In the genomic region with DNA sequence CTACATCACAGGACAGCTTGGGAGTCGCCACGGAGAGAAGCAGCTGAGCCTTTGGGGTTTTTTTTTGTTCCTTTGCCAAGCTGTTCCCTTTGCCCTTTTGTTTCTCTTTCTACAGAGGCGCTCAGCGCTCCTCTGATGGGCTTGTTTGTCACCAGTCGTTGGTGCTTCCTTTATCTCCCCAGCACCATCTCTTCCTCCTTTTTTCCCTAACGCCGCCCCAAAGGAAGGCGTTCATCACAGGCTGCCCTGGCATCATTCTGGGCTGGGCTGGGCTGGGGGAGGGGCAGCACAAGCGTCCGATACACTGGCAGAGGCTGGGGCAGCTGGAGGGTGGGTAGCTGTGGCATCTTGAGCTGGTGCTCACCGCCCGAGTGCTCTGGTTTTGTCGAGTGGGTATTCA, we compare ENCODE assay signal across 1 cellular context.
TF ChIP-seq lines count a peak whose summit lies in the region.

No MANE protein-coding gene starts in this region.

TF ChIP-seq in HepG2, 621 proteins besides CTCF, POLR2A, EP300 and RAD21:
- TF ChIP-seq, protein P1, sequence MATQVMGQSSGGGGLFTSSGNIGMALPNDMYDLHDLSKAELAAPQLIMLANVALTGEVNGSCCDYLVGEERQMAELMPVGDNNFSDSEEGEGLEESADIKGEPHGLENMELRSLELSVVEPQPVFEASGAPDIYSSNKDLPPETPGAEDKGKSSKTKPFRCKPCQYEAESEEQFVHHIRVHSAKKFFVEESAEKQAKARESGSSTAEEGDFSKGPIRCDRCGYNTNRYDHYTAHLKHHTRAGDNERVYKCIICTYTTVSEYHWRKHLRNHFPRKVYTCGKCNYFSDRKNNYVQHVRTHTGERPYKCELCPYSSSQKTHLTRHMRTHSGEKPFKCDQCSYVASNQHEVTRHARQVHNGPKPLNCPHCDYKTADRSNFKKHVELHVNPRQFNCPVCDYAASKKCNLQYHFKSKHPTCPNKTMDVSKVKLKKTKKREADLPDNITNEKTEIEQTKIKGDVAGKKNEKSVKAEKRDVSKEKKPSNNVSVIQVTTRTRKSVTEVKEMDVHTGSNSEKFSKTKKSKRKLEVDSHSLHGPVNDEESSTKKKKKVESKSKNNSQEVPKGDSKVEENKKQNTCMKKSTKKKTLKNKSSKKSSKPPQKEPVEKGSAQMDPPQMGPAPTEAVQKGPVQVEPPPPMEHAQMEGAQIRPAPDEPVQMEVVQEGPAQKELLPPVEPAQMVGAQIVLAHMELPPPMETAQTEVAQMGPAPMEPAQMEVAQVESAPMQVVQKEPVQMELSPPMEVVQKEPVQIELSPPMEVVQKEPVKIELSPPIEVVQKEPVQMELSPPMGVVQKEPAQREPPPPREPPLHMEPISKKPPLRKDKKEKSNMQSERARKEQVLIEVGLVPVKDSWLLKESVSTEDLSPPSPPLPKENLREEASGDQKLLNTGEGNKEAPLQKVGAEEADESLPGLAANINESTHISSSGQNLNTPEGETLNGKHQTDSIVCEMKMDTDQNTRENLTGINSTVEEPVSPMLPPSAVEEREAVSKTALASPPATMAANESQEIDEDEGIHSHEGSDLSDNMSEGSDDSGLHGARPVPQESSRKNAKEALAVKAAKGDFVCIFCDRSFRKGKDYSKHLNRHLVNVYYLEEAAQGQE (IDR thresholded peaks at IDR 0.05; ENCODE audit: borderline replicate concordance in 1 of 2, low read depth in 1 of 2, low read length in 2 of 2): no peak
- no peak for TF ChIP-seq GATAD2A (CRISPR knock-in tag; IDR thresholded peaks at IDR 0.05)
- TF ChIP-seq, protein P2, sequence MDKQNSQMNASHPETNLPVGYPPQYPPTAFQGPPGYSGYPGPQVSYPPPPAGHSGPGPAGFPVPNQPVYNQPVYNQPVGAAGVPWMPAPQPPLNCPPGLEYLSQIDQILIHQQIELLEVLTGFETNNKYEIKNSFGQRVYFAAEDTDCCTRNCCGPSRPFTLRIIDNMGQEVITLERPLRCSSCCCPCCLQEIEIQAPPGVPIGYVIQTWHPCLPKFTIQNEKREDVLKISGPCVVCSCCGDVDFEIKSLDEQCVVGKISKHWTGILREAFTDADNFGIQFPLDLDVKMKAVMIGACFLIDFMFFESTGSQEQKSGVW (CRISPR knock-in tag; IDR thresholded peaks at IDR 0.05; ENCODE audit: borderline replicate concordance): no peak
- TF ChIP-seq, protein P3, sequence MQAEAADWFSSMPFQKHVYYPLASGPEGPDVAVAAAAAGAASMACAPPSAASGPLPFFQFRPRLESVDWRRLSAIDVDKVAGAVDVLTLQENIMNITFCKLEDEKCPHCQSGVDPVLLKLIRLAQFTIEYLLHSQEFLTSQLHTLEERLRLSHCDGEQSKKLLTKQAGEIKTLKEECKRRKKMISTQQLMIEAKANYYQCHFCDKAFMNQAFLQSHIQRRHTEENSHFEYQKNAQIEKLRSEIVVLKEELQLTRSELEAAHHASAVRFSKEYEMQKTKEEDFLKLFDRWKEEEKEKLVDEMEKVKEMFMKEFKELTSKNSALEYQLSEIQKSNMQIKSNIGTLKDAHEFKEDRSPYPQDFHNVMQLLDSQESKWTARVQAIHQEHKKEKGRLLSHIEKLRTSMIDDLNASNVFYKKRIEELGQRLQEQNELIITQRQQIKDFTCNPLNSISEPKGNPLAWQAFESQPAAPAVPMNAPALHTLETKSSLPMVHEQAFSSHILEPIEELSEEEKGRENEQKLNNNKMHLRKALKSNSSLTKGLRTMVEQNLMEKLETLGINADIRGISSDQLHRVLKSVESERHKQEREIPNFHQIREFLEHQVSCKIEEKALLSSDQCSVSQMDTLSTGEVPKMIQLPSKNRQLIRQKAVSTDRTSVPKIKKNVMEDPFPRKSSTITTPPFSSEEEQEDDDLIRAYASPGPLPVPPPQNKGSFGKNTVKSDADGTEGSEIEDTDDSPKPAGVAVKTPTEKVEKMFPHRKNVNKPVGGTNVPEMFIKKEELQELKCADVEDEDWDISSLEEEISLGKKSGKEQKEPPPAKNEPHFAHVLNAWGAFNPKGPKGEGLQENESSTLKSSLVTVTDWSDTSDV (CRISPR knock-in tag; IDR thresholded peaks at IDR 0.05): no peak
- TF ChIP-seq, protein P4, sequence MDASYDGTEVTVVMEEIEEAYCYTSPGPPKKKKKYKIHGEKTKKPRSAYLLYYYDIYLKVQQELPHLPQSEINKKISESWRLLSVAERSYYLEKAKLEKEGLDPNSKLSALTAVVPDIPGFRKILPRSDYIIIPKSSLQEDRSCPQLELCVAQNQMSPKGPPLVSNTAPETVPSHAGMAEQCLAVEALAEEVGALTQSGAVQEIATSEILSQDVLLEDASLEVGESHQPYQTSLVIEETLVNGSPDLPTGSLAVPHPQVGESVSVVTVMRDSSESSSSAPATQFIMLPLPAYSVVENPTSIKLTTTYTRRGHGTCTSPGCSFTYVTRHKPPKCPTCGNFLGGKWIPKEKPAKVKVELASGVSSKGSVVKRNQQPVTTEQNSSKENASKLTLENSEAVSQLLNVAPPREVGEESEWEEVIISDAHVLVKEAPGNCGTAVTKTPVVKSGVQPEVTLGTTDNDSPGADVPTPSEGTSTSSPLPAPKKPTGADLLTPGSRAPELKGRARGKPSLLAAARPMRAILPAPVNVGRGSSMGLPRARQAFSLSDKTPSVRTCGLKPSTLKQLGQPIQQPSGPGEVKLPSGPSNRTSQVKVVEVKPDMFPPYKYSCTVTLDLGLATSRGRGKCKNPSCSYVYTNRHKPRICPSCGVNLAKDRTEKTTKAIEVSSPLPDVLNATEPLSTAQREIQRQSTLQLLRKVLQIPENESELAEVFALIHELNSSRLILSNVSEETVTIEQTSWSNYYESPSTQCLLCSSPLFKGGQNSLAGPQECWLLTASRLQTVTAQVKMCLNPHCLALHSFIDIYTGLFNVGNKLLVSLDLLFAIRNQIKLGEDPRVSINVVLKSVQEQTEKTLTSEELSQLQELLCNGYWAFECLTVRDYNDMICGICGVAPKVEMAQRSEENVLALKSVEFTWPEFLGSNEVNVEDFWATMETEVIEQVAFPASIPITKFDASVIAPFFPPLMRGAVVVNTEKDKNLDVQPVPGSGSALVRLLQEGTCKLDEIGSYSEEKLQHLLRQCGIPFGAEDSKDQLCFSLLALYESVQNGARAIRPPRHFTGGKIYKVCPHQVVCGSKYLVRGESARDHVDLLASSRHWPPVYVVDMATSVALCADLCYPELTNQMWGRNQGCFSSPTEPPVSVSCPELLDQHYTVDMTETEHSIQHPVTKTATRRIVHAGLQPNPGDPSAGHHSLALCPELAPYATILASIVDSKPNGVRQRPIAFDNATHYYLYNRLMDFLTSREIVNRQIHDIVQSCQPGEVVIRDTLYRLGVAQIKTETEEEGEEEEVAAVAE (CRISPR knock-in tag; IDR thresholded peaks at IDR 0.05; ENCODE audit: borderline replicate concordance): no peak
- TF ChIP-seq, protein P5, sequence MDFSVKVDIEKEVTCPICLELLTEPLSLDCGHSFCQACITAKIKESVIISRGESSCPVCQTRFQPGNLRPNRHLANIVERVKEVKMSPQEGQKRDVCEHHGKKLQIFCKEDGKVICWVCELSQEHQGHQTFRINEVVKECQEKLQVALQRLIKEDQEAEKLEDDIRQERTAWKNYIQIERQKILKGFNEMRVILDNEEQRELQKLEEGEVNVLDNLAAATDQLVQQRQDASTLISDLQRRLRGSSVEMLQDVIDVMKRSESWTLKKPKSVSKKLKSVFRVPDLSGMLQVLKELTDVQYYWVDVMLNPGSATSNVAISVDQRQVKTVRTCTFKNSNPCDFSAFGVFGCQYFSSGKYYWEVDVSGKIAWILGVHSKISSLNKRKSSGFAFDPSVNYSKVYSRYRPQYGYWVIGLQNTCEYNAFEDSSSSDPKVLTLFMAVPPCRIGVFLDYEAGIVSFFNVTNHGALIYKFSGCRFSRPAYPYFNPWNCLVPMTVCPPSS (IDR thresholded peaks at IDR 0.05): no peak
- TF ChIP-seq, protein P6, sequence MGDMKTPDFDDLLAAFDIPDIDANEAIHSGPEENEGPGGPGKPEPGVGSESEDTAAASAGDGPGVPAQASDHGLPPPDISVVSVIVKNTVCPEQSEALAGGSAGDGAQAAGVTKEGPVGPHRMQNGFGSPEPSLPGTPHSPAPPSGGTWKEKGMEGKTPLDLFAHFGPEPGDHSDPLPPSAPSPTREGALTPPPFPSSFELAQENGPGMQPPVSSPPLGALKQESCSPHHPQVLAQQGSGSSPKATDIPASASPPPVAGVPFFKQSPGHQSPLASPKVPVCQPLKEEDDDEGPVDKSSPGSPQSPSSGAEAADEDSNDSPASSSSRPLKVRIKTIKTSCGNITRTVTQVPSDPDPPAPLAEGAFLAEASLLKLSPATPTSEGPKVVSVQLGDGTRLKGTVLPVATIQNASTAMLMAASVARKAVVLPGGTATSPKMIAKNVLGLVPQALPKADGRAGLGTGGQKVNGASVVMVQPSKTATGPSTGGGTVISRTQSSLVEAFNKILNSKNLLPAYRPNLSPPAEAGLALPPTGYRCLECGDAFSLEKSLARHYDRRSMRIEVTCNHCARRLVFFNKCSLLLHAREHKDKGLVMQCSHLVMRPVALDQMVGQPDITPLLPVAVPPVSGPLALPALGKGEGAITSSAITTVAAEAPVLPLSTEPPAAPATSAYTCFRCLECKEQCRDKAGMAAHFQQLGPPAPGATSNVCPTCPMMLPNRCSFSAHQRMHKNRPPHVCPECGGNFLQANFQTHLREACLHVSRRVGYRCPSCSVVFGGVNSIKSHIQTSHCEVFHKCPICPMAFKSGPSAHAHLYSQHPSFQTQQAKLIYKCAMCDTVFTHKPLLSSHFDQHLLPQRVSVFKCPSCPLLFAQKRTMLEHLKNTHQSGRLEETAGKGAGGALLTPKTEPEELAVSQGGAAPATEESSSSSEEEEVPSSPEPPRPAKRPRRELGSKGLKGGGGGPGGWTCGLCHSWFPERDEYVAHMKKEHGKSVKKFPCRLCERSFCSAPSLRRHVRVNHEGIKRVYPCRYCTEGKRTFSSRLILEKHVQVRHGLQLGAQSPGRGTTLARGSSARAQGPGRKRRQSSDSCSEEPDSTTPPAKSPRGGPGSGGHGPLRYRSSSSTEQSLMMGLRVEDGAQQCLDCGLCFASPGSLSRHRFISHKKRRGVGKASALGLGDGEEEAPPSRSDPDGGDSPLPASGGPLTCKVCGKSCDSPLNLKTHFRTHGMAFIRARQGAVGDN (CRISPR knock-in tag; IDR thresholded peaks at IDR 0.05): no peak
- TF ChIP-seq, protein P7, sequence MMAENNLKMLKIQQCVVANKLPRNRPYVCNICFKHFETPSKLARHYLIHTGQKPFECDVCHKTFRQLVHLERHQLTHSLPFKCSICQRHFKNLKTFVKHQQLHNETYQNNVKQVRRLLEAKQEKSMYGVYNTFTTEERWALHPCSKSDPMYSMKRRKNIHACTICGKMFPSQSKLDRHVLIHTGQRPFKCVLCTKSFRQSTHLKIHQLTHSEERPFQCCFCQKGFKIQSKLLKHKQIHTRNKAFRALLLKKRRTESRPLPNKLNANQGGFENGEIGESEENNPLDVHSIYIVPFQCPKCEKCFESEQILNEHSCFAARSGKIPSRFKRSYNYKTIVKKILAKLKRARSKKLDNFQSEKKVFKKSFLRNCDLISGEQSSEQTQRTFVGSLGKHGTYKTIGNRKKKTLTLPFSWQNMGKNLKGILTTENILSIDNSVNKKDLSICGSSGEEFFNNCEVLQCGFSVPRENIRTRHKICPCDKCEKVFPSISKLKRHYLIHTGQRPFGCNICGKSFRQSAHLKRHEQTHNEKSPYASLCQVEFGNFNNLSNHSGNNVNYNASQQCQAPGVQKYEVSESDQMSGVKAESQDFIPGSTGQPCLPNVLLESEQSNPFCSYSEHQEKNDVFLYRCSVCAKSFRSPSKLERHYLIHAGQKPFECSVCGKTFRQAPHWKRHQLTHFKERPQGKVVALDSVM (CRISPR knock-in tag; IDR thresholded peaks at IDR 0.05): no peak
